ENCODE assay signal across 19 cellular contexts in genomic region chr1:117860906-117861610, GRCh38.
DNase-seq lines count a peak whose midpoint lies in the region; ATAC-seq and TF ChIP-seq lines count a peak whose summit lies in the region.
"Had no signal": no experiment of that assay in that cellular context is flagged by ENCODE, and none has a peak within 500 bp of the region (broad histone marks: within the 10 kb centered on the region; RNA-seq: fewer than 3 reads in every experiment).

No MANE protein-coding gene starts in this region.

- H3K27me3 ChIP-seq in fibroblast of lung (ENCODE audit: control insufficient read depth, insufficient read depth, low read length), result no peaks in the 10 kb centered on the region
- H3K27me3 ChIP-seq: breast epithelium, foreskin keratinocyte, left lung had no signal

- no peaks in the 10 kb centered on the region for H4K20me1 ChIP-seq in fibroblast of lung (ENCODE audit: control insufficient read depth, extremely low read depth, insufficient read depth, low read length)

- no peak for ATAC-seq in GM21423 (IDR thresholded peaks at IDR 0.05; ENCODE audit: unreplicated experiment)
- ATAC-seq: activated naive CD4-positive, alpha-beta T cell treated with anti-CD3 and anti-CD28 coated beads, Interleukin-2, amount 50 U/mL, for 72 hours; CD8-positive, alpha-beta T cell; foreskin keratinocyte; left lung had no signal

- peak overlapping the region; percentile 54 for H3K4me2 ChIP-seq in fibroblast of lung (ENCODE audit: extremely low read depth, insufficient read depth, low read length)

- H3K4me1 ChIP-seq in fibroblast of lung (ENCODE audit: control insufficient read depth, extremely low read depth, insufficient read depth, low read length), result peaks cover 3% of the 10 kb centered on the region
- H3K4me1 ChIP-seq: breast epithelium, foreskin keratinocyte, left lung had no signal

- no peak overlapping the region for H3K4me3 ChIP-seq in fibroblast of lung (replicated peaks in 1 of 4; ENCODE audit: control extremely low read depth in 1 of 4, insufficient read depth in 1 of 4, low read depth in 3 of 4, low read length in 4 of 4)
- H3K4me3 ChIP-seq: breast epithelium, left lung, skin epidermis, thoracic aorta had no signal

- H3K9ac ChIP-seq in fibroblast of lung (ENCODE audit: insufficient read depth, low read length), result no peak overlapping the region

- H3K36me3 ChIP-seq in fibroblast of lung (ENCODE audit: control insufficient read depth, insufficient read depth, low read length), result peaks cover 2% of the 10 kb centered on the region

- DNase-seq in ELR (ENCODE audit: low read depth) (peak; percentile 18), NCI-H446 (lab: John Stamatoyannopoulos, UW) (peak; percentile 88 to 97), fibroblast of lung (ENCODE audit: low read depth in 2 of 2) (peak; percentile 43 to 67), superior temporal gyrus (ENCODE audit: extremely low spot score) (peak; percentile 67), NCI-H128 (lab: John Stamatoyannopoulos, UW; ENCODE audit: unreplicated experiment) (no peak), mucosa of gallbladder (ENCODE audit: low spot score) (no peak)
- DNase-seq: activated CD4-positive, alpha-beta T cell treated with anti-CD3 and anti-CD28 coated beads, Interleukin-2, amount 50 U/mL, for 48 hours; activated T-cell treated with anti-CD3 and anti-CD28 coated beads, Interleukin-2, amount 50 U/mL, for 24 hours; CD8-positive, alpha-beta T cell; effector CD8-positive, alpha-beta T cell; foreskin keratinocyte; left lung; NCI-H146; stimulated activated CD4-positive, alpha-beta T cell treated with anti-CD3 and anti-CD28 coated beads, Interleukin-4, amount 100 ng/mL, for 4 hours had no signal

- no peak overlapping the region for H2AFZ ChIP-seq in fibroblast of lung (ENCODE audit: low read length)

- no peak for TF ChIP-seq CTCF in fibroblast of lung (conservative IDR thresholded peaks at IDR 0.05 in 1 of 2, IDR thresholded peaks at IDR 0.05 in 1 of 2; ENCODE audit: low read depth in 1 of 2, low read length in 2 of 2)

- no peaks in the 10 kb centered on the region for H3K79me2 ChIP-seq in fibroblast of lung (ENCODE audit: control insufficient read depth, insufficient read depth, low read length)

- H3K9me3 ChIP-seq in fibroblast of lung (ENCODE audit: control insufficient read depth, insufficient read depth, low read depth, low read length), result no peaks in the 10 kb centered on the region
- H3K9me3 ChIP-seq: left lung, thoracic aorta had no signal

- no peak overlapping the region for H3K27ac ChIP-seq in fibroblast of lung (ENCODE audit: insufficient read depth, low read length)
- H3K27ac ChIP-seq: breast epithelium, foreskin keratinocyte, left lung, skin epidermis, thoracic aorta had no signal

Comparison
In these comparisons a context has a peak if more than half of its experiments do, and no peak if none do; other contexts are left out.
1. DNase-seq: peak in ELR (single experiment), NCI-H446 (2 of 2), fibroblast of lung (2 of 2) and superior temporal gyrus (single experiment); none in NCI-H128 (single experiment) and mucosa of gallbladder (single experiment).